ENCODE assay signal across 1 cellular context in the genomic region with DNA sequence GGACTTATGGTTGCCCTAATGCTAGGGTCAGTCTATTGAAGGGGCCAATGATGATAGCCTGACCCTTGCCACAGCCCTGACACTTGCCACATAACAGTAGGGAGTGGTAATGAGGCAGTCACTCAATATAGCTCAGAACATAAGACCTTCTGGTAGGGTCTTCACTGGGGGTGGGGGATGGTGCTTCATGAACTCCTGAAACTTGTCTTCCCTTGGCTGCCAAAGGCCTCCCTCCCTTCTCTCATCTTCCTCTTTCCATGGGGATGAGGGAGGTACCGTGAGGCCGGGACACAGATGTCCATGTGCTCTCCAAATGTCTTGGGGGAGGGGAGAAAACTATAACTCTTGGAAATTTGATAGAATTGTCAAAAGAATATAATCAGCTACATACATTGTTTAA.
TF ChIP-seq lines count a peak whose summit lies in the region.

No MANE protein-coding gene starts in this region.

TF ChIP-seq in SK-N-SH, 30 proteins besides CTCF, POLR2A, EP300 and RAD21:
- TF ChIP-seq, protein P1, sequence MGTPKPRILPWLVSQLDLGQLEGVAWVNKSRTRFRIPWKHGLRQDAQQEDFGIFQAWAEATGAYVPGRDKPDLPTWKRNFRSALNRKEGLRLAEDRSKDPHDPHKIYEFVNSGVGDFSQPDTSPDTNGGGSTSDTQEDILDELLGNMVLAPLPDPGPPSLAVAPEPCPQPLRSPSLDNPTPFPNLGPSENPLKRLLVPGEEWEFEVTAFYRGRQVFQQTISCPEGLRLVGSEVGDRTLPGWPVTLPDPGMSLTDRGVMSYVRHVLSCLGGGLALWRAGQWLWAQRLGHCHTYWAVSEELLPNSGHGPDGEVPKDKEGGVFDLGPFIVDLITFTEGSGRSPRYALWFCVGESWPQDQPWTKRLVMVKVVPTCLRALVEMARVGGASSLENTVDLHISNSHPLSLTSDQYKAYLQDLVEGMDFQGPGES (IDR thresholded peaks at IDR 0.05; ENCODE audit: low read depth, low read length): no peak
- TF ChIP-seq JUND (IDR thresholded peaks at IDR 0.05) (no peak), FOXJ3 (CRISPR knock-in tag; IDR thresholded peaks at IDR 0.05) (no peak), SIN3A (IDR thresholded peaks at IDR 0.05; ENCODE audit: borderline replicate concordance, low read depth, low read length) (no peak), TAF1 (IDR thresholded peaks at IDR 0.05; ENCODE audit: borderline replicate concordance, low read depth, low read length) (no peak), RFX5 (IDR thresholded peaks at IDR 0.05; ENCODE audit: low read length) (no peak)
